ENCODE assay signal across 8 cellular contexts in genomic region chr12:219891-220352, GRCh38. TPM values are rescaled to one million over a fixed set of nuclear protein-coding genes. Genes with fewer than 3 reads are reported as not detected.
DNase-seq lines count a peak whose midpoint lies in the region; ATAC-seq and TF ChIP-seq lines count a peak whose summit lies in the region.

No MANE protein-coding gene starts in this region.

- H3K27ac Mint-ChIP-seq in CD14-positive monocyte (no peak overlapping the region), brain (no peak overlapping the region)

- H3K27me3 ChIP-seq in kidney epithelial cell (ENCODE audit: control insufficient read depth, insufficient read depth, low read length) = peaks cover 20% of the 10 kb centered on the region

- H3K36me3 Mint-ChIP-seq in CD14-positive monocyte (no peaks in the 10 kb centered on the region), brain (no peaks in the 10 kb centered on the region)

- intact Hi-C loops in CD14-positive monocyte (cut with micrococcal nuclease) = no loop called here

- TF ChIP-seq POLR2A in NB4 (IDR thresholded peaks at IDR 0.05; ENCODE audit: extremely low read depth, insufficient read length) = no peak

- TF ChIP-seq CTCF in CD14-positive monocyte (IDR thresholded peaks at IDR 0.05) = peak; percentile 99
- peak; percentile 89 for TF ChIP-seq CTCF in NB4 (IDR thresholded peaks at IDR 0.05; ENCODE audit: low read depth, low read length)
- peak; percentile 78 to 82 for TF ChIP-seq CTCF in brain (conservative IDR thresholded peaks at IDR 0.05)
- TF ChIP-seq CTCF in kidney epithelial cell (IDR thresholded peaks at IDR 0.05; ENCODE audit: insufficient read depth, low read length, poor library complexity, severe bottlenecking) = peak; percentile 93

- ATAC-seq in GM19467 (IDR thresholded peaks at IDR 0.05; ENCODE audit: unreplicated experiment) (peak; percentile 80), HG03097 (IDR thresholded peaks at IDR 0.05; ENCODE audit: low FRiP score, unreplicated experiment) (no peak)

- H3K27me3 Mint-ChIP-seq in CD14-positive monocyte (ENCODE audit: low read depth in 3 of 3) (peaks cover 2 to 7% (median 6%) of the 10 kb centered on the region in 3 donors), brain (peaks cover 13% of the 10 kb centered on the region)

- H3K36me3 ChIP-seq in kidney epithelial cell (ENCODE audit: control insufficient read depth, insufficient read depth, low read length) = no peaks in the 10 kb centered on the region

- H3K4me3 Mint-ChIP-seq in CD14-positive monocyte = no peak overlapping the region
- no peak overlapping the region for H3K4me3 Mint-ChIP-seq in brain

- H3K9me3 Mint-ChIP-seq in CD14-positive monocyte (no peaks in the 10 kb centered on the region), brain (peaks cover 0 to 12% (median 3%) of the 10 kb centered on the region in 5 experiments)

- H3K4me1 Mint-ChIP-seq in CD14-positive monocyte (peaks cover 9% of the 10 kb centered on the region), brain (peaks cover 6% of the 10 kb centered on the region)

- DNase-seq in CD14-positive monocyte (ENCODE audit: low spot score) (peak; percentile 88), NB4 (ENCODE audit: low read depth) (peak; percentile 84), T follicular helper cell (ENCODE audit: low read depth) (peak; percentile 10), kidney epithelial cell (ENCODE audit: low read depth) (no peak)
- DNase-seq in stimulated activated CD4-positive, alpha-beta T cell treated with anti-CD3 and anti-CD28 coated beads, Interleukin-4, amount 100 ng/mL, for 24 hours = peak; percentile 47

- H3K4me3 ChIP-seq in NB4 (ENCODE audit: low read depth, low read length) (no peak overlapping the region), kidney epithelial cell (ENCODE audit: low read depth, low read length) (no peak overlapping the region)

RNA-seq across cellular contexts. Expression of gene SLC6A12, which starts 6.0 kb away (rescaled TPM):
- polyA plus RNA-seq in CD14-positive monocyte (1 to 10 TPM; 5.7 to 8.0 TPM), brain (ENCODE audit: insufficient read depth, low read depth, low replicate concordance) (16.6 TPM)
- 2.1 TPM in 1 of 2 replicates, not detected in the other for total RNA-seq in kidney epithelial cell

RNA-seq across cellular contexts. Expression of gene SLC6A13, which starts 42.7 kb away (rescaled TPM):
- polyA plus RNA-seq in CD14-positive monocyte = not detected
- 4.3 TPM for polyA plus RNA-seq in brain (ENCODE audit: insufficient read depth, low read depth, low replicate concordance)
- total RNA-seq in kidney epithelial cell = not detected in 2 replicates
